In genomic region chr2:218074031-218074430, GRCh38 we compare ENCODE assay signal across 8 cellular contexts. TPM values are rescaled to one million over a fixed set of nuclear protein-coding genes. Genes with fewer than 3 reads are reported as not detected.
DNase-seq lines count a peak whose midpoint lies in the region; ATAC-seq, FAIRE-seq and TF ChIP-seq lines count a peak whose summit lies in the region.

No MANE protein-coding gene starts in this region.

- no peak for TF ChIP-seq POLR2A in breast epithelium (IDR thresholded peaks at IDR 0.05)

- H3K9me3 Mint-ChIP-seq in MCF 10A (ENCODE audit: unreplicated experiment) (no peaks in the 10 kb centered on the region), glutamatergic neuron (ENCODE audit: unreplicated experiment) (peaks cover 15% of the 10 kb centered on the region)
- H3K9me3 Mint-ChIP-seq in naive thymus-derived CD4-positive, alpha-beta T cell = no peaks in the 10 kb centered on the region

- H3K27me3 ChIP-seq in breast epithelium = no peaks in the 10 kb centered on the region
- peaks cover 8% of the 10 kb centered on the region for H3K27me3 ChIP-seq in bronchial epithelial cell (ENCODE audit: control insufficient read depth, insufficient read depth, low read length)
- H3K27me3 ChIP-seq in naive thymus-derived CD4-positive, alpha-beta T cell (ENCODE audit: control insufficient read depth in 2 of 2, insufficient read depth in 2 of 2, low read length in 2 of 2) = no peaks in the 10 kb centered on the region

- H3K36me3 ChIP-seq in breast epithelium (no peaks in the 10 kb centered on the region), bronchial epithelial cell (ENCODE audit: control insufficient read depth, insufficient read depth, low read length) (no peaks in the 10 kb centered on the region)
- H3K36me3 ChIP-seq in naive thymus-derived CD4-positive, alpha-beta T cell (ENCODE audit: control insufficient read depth in 2 of 3, insufficient read depth in 3 of 3, low read length in 3 of 3) = no peaks in the 10 kb centered on the region

- no peak overlapping the region for H3K27ac Mint-ChIP-seq in MCF 10A (ENCODE audit: low read depth, unreplicated experiment)
- H3K27ac Mint-ChIP-seq in naive thymus-derived CD4-positive, alpha-beta T cell = no peak overlapping the region
- no peak overlapping the region for H3K27ac Mint-ChIP-seq in glutamatergic neuron (ENCODE audit: unreplicated experiment)

- peak; percentile 7 for TF ChIP-seq CTCF in MCF 10A (IDR thresholded peaks at IDR 0.05; ENCODE audit: unreplicated experiment)
- TF ChIP-seq CTCF in breast epithelium (IDR thresholded peaks at IDR 0.05) = no peak
- TF ChIP-seq CTCF in bronchial epithelial cell (IDR thresholded peaks at IDR 0.05; ENCODE audit: insufficient read depth, low read length, severe bottlenecking) = peak; percentile 77
- no peak for TF ChIP-seq CTCF in glutamatergic neuron (IDR thresholded peaks at IDR 0.05; ENCODE audit: partially characterized antibody, unreplicated experiment)

- peak; percentile 72 for ATAC-seq in naive thymus-derived CD4-positive, alpha-beta T cell
- no peak for ATAC-seq in HG03378 (IDR thresholded peaks at IDR 0.05; ENCODE audit: unreplicated experiment)

- POLR2A ChIA-PET in MCF 10A (lab: Yijun Ruan, JAX) = interaction anchor here (0.6 kb wide), 1 partner anchor 769 kb away, joined by 3 read pairs; no protein-coding TSS in a partner anchor
- POLR2A ChIA-PET in naive thymus-derived CD4-positive, alpha-beta T cell (lab: Charles Lee) = no interaction called here

- peaks cover 28% of the 10 kb centered on the region for H3K27me3 Mint-ChIP-seq in MCF 10A (ENCODE audit: insufficient read depth, unreplicated experiment)
- H3K27me3 Mint-ChIP-seq in naive thymus-derived CD4-positive, alpha-beta T cell = no peaks in the 10 kb centered on the region
- peaks cover 15% of the 10 kb centered on the region for H3K27me3 Mint-ChIP-seq in glutamatergic neuron (ENCODE audit: unreplicated experiment)

- CTCF ChIA-PET in MCF 10A (lab: Yijun Ruan, JAX) = interaction anchor here (0.5 to 1.4 kb wide), 4 partner anchors 187 to 994 kb away, joined by 3 to 7 read pairs (median 4); no protein-coding TSS in a partner anchor
- CTCF ChIA-PET in naive thymus-derived CD4-positive, alpha-beta T cell (lab: Charles Lee) = no interaction called here

- DNase-seq in MCF 10A (ENCODE audit: unreplicated experiment) (peak; percentile 32), breast epithelium (ENCODE audit: low spot score in 2 of 2) (no peak), NAMALWA (ENCODE audit: low spot score) (peak; percentile 55), bronchial epithelial cell (ENCODE audit: low read depth) (peak; percentile 23), glutamatergic neuron (no peak), NCI-H1436 (lab: John Stamatoyannopoulos, UW) (no peak)
- DNase-seq in naive thymus-derived CD4-positive, alpha-beta T cell = no peak

- intact Hi-C loops in MCF 10A (cut with micrococcal nuclease) = no loop called here
- intact Hi-C loops in breast epithelium (cut with DNase I; ENCODE audit: low total_unique reads) = no loop called here
- intact Hi-C loops in naive thymus-derived CD4-positive, alpha-beta T cell (cut with micrococcal nuclease) = loop anchor here in 1 of 2 donors (1.0 kb wide), 1 partner anchor 289 kb away; no protein-coding TSS in a partner anchor

- H3K4me1 Mint-ChIP-seq in MCF 10A (ENCODE audit: insufficient read depth, unreplicated experiment) = no peaks in the 10 kb centered on the region
- peaks cover 0 to 6% (median 0%) of the 10 kb centered on the region in 7 donors for H3K4me1 Mint-ChIP-seq in naive thymus-derived CD4-positive, alpha-beta T cell
- H3K4me1 Mint-ChIP-seq in glutamatergic neuron (ENCODE audit: low read depth, unreplicated experiment) = peaks cover 11% of the 10 kb centered on the region

- no peaks in the 10 kb centered on the region for H3K9me3 ChIP-seq in breast epithelium
- no peaks in the 10 kb centered on the region for H3K9me3 ChIP-seq in naive thymus-derived CD4-positive, alpha-beta T cell (ENCODE audit: control insufficient read depth in 2 of 3, low read length in 3 of 3)

- H3K4me3 ChIP-seq in breast epithelium (no peak overlapping the region), bronchial epithelial cell (ENCODE audit: low read depth, low read length) (no peak overlapping the region)
- no peak overlapping the region for H3K4me3 ChIP-seq in naive thymus-derived CD4-positive, alpha-beta T cell (ENCODE audit: low read length)

- no peak overlapping the region for H3K27ac ChIP-seq in breast epithelium
- no peak overlapping the region for H3K27ac ChIP-seq in naive thymus-derived CD4-positive, alpha-beta T cell (ENCODE audit: low read depth, low read length)

- no peaks in the 10 kb centered on the region for H3K4me1 ChIP-seq in breast epithelium
- H3K4me1 ChIP-seq in naive thymus-derived CD4-positive, alpha-beta T cell (ENCODE audit: control insufficient read depth in 2 of 2, insufficient read depth in 2 of 2, low read length in 2 of 2) = peaks cover 0 to 2% of the 10 kb centered on the region in 2 donors

- FAIRE-seq in bronchial epithelial cell (lab: Jason Lieb, UNC) = peak; percentile 43

- no TSS peak for BruUV-seq in MCF 10A (replicated peaks; lab: Mats Ljungman, UMichigan)

- H3K36me3 Mint-ChIP-seq in MCF 10A (ENCODE audit: insufficient read depth, unreplicated experiment) (no peaks in the 10 kb centered on the region), glutamatergic neuron (ENCODE audit: unreplicated experiment) (no peaks in the 10 kb centered on the region)
- H3K36me3 Mint-ChIP-seq in naive thymus-derived CD4-positive, alpha-beta T cell = no peaks in the 10 kb centered on the region

- H3K4me3 Mint-ChIP-seq in MCF 10A (ENCODE audit: unreplicated experiment) (no peak overlapping the region), glutamatergic neuron (ENCODE audit: unreplicated experiment) (no peak overlapping the region)
- no peak overlapping the region for H3K4me3 Mint-ChIP-seq in naive thymus-derived CD4-positive, alpha-beta T cell

RNA-seq across cellular contexts. Expression of gene RUFY4, which starts 5.0 kb away (rescaled TPM):
- total RNA-seq in MCF 10A (2022) (not detected in 2 replicates), breast epithelium (1 to 10 TPM in 1 of 3 donors, not detected in 2; 2.8 TPM), bronchial epithelial cell (not detected in 2 replicates), glutamatergic neuron (ENCODE audit: unreplicated experiment) (not detected)
- total RNA-seq in naive thymus-derived CD4-positive, alpha-beta T cell = 1 to 10 TPM in 4 of 5 experiments, under 1 TPM in 1; 0.40 to 6.6 (median 2.4) TPM
- not detected for polyA plus RNA-seq in naive thymus-derived CD4-positive, alpha-beta T cell

RNA-seq across cellular contexts. Expression of gene CXCR2, which starts 51.8 kb away (rescaled TPM):
- total RNA-seq in MCF 10A (2022) (not detected in 2 replicates), breast epithelium (under 1 TPM in 2 of 3 donors, not detected in 1; 0.16 to 0.33 TPM), bronchial epithelial cell (0.13 TPM in 1 of 2 replicates, not detected in the other), glutamatergic neuron (ENCODE audit: unreplicated experiment) (not detected)
- 1 to 10 TPM in 1 of 5 experiments, under 1 TPM in 2, not detected in 2; 0.13 to 3.0 (median 0.73) TPM for total RNA-seq in naive thymus-derived CD4-positive, alpha-beta T cell
- not detected for polyA plus RNA-seq in naive thymus-derived CD4-positive, alpha-beta T cell

Comparison
In these comparisons a context has a peak if more than half of its experiments do, and no peak if none do; other contexts are left out.
1. DNase-seq: peak in MCF 10A (single experiment), NAMALWA (single experiment) and bronchial epithelial cell (single experiment); none in breast epithelium (0 of 2), naive thymus-derived CD4-positive, alpha-beta T cell (0 of 9), glutamatergic neuron (single experiment) and NCI-H1436 (single experiment).
2. CTCF ChIP-seq: peak in MCF 10A (single experiment) and bronchial epithelial cell (single experiment); none in breast epithelium (0 of 3) and glutamatergic neuron (single experiment).